Comparison of ENCODE assay signal across 8 cellular contexts in the genomic region with DNA sequence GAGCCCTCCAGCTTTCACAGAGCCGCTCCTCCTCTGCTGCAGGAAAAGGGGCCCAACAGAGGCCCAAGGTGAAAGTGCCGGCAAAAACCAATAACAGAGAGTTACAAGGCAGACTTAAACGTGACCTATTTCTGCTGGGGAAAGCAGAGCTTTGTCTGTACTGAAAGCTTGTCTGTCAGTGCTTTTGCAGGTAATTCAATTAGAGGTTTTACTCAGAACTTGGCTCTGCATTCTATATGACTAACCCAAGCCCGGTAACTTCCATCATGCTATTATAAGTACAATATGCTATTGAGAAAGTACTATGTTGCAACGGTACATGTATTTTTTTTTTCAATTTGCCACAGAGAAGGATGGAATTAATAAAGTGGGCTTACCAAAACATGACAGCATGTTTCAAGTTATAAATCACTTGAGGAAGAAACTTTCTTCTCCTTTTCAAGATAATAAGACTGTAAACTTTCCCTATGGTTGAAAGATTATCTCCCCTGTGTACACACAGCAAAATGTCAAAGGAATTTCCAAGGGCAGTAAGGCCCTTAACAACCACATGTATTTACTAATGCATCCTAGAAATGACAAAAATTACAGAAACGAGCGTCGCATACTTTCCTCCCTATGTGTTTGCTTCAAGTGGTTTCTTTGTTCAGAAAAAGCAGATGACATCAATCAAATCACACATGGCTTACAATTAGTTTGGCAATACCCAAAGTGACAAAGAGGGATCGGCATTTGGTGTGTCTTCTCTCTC.
DNase-seq lines count a peak whose midpoint lies in the region; ATAC-seq, FAIRE-seq and TF ChIP-seq lines count a peak whose summit lies in the region.

No MANE protein-coding gene starts in this region.

- WGBS in gastroesophageal sphincter (ENCODE audit: low coverage in 1 of 2), 2 donors = 33 to 46% methylated on average over 8 to 9 of the region's 9 CpGs

- no peak for FAIRE-seq in urothelium cell line (lab: Jason Lieb, UNC)

- peak; percentile 65 for DNase-seq in AG20443 (ENCODE audit: low spot score)
- peak in 1 of 2 experiments; percentile 95 for DNase-seq in SJSA1 (ENCODE audit: low read depth in 1 of 2, low spot score in 2 of 2)
- peak; percentile 16 for DNase-seq in urothelium cell line (ENCODE audit: low spot score)
- no peak for DNase-seq in ecto neural progenitor cell (ENCODE audit: low spot score)
- DNase-seq in NCI-H1930 (lab: John Stamatoyannopoulos, UW) = no peak

- H3K27me3 ChIP-seq in SJSA1 (replicated peaks) (no peaks in the 10 kb centered on the region), gastroesophageal sphincter (no peaks in the 10 kb centered on the region)

- H3K4me3 ChIP-seq in SJSA1 = no peak overlapping the region
- no peak overlapping the region for H3K4me3 ChIP-seq in gastroesophageal sphincter

- no peak for TF ChIP-seq POLR2A in gastroesophageal sphincter (IDR thresholded peaks at IDR 0.05)

- H3K9me3 ChIP-seq in SJSA1 (replicated peaks) = no peaks in the 10 kb centered on the region
- no peaks in the 10 kb centered on the region for H3K9me3 ChIP-seq in gastroesophageal sphincter

- H3K27ac ChIP-seq in SJSA1 (peak overlapping the region; percentile 99), gastroesophageal sphincter (peak overlapping the region in 1 of 4 donors; percentile 6)

- ATAC-seq in GM18907 (IDR thresholded peaks at IDR 0.05; ENCODE audit: unreplicated experiment) (peak; percentile 51), HG03175 (IDR thresholded peaks at IDR 0.05; ENCODE audit: unreplicated experiment) (peak; percentile 39), gastroesophageal sphincter (peak; percentile 44)

- TF ChIP-seq CTCF in gastroesophageal sphincter (IDR thresholded peaks at IDR 0.05) = no peak

- no peak for TF ChIP-seq EP300 in gastroesophageal sphincter (IDR thresholded peaks at IDR 0.05)

- H3K36me3 ChIP-seq in SJSA1 (no peaks in the 10 kb centered on the region), gastroesophageal sphincter (no peaks in the 10 kb centered on the region)

- peaks cover 33% of the 10 kb centered on the region for H3K4me1 ChIP-seq in SJSA1 (replicated peaks)
- peaks cover 3 to 22% (median 4%) of the 10 kb centered on the region in 3 donors for H3K4me1 ChIP-seq in gastroesophageal sphincter

Comparison
In these comparisons a context has a peak if more than half of its experiments do, and no peak if none do; other contexts are left out.
1. DNase-seq: peak in AG20443 (single experiment) and urothelium cell line (single experiment); none in ecto neural progenitor cell (single experiment) and NCI-H1930 (0 of 2).
2. Peak in every context shown above with its lines, with median percentiles within 50 percentile points of each other: ATAC-seq.